Comparison of ENCODE assay signal across 8 cellular contexts in genomic region chr5:132414634-132415377, GRCh38. TPM values are rescaled to one million over a fixed set of nuclear protein-coding genes. Genes with fewer than 3 reads are reported as not detected.
DNase-seq lines count a peak whose midpoint lies in the region; ATAC-seq and TF ChIP-seq lines count a peak whose summit lies in the region.

No MANE protein-coding gene starts in this region.

- peak overlapping the region; percentile 96 for H3K27ac Mint-ChIP-seq in osteocyte (ENCODE audit: unreplicated experiment)

- H3K36me3 ChIP-seq in colonic mucosa: no peaks in the 10 kb centered on the region

- peaks cover 4% of the 10 kb centered on the region for H3K36me3 Mint-ChIP-seq in osteocyte (ENCODE audit: unreplicated experiment)

- peak; percentile 78 for DNase-seq in ELR (ENCODE audit: low read depth)
- peak; percentile 57 for DNase-seq in NB4 (ENCODE audit: low read depth)
- DNase-seq in colonic mucosa: no peak
- no peak for DNase-seq in osteocyte (ENCODE audit: extremely low spot score, unreplicated experiment)
- no peak for DNase-seq in mesenteric fat pad (ENCODE audit: low spot score)
- no peak for DNase-seq in NCI-H2171 (lab: John Stamatoyannopoulos, UW)

- intact Hi-C loops in colonic mucosa (cut with DNase I): loop anchor here (5.0 kb wide), 1 partner anchor 77 kb away; the partner anchor contains the start of gene IRF1

- H3K4me1 Mint-ChIP-seq in osteocyte (ENCODE audit: unreplicated experiment): peaks cover 82% of the 10 kb centered on the region

- H3K27me3 Mint-ChIP-seq in osteocyte (ENCODE audit: unreplicated experiment): no peaks in the 10 kb centered on the region

- H3K9ac ChIP-seq in colonic mucosa (ENCODE audit: low read depth in 2 of 2, low read length in 2 of 2): peak overlapping the region in 1 of 2 donors; percentile 36

- no peaks in the 10 kb centered on the region for H3K9me3 ChIP-seq in colonic mucosa

- TF ChIP-seq POLR2A in NB4 (IDR thresholded peaks at IDR 0.05; ENCODE audit: extremely low read depth, insufficient read length): no peak

- peaks cover 27% of the 10 kb centered on the region for H3K4me1 ChIP-seq in colonic mucosa

- peak overlapping the region; percentile 23 for H3K4me3 Mint-ChIP-seq in osteocyte (ENCODE audit: unreplicated experiment)

- peaks cover 6% of the 10 kb centered on the region for H3K9me3 Mint-ChIP-seq in osteocyte (ENCODE audit: unreplicated experiment)

- no peak for ATAC-seq in GM19324 (IDR thresholded peaks at IDR 0.05; ENCODE audit: low FRiP score, unreplicated experiment)
- no peak for ATAC-seq in GM18858 (IDR thresholded peaks at IDR 0.05; ENCODE audit: unreplicated experiment)

- no peak for TF ChIP-seq CTCF in NB4 (IDR thresholded peaks at IDR 0.05; ENCODE audit: low read depth, low read length)
- no peak for TF ChIP-seq CTCF in colonic mucosa (IDR thresholded peaks at IDR 0.05)
- TF ChIP-seq CTCF in osteocyte (IDR thresholded peaks at IDR 0.05): no peak

- H3K27ac ChIP-seq in colonic mucosa: peak overlapping the region; percentile 74

- no peaks in the 10 kb centered on the region for H3K27me3 ChIP-seq in colonic mucosa

- no peak overlapping the region for H3K4me3 ChIP-seq in NB4 (ENCODE audit: low read depth, low read length)
- H3K4me3 ChIP-seq in colonic mucosa: no peak overlapping the region

RNA-seq across cellular contexts. Expression of gene SLC22A5, which starts 45.3 kb away (rescaled TPM):
- 10 to 100 TPM; 26.0 to 38.6 TPM for total RNA-seq in colonic mucosa
- 6.7 and 9.1 TPM in 2 replicates for total RNA-seq in osteocyte
- 20.6 TPM for total RNA-seq in mesenteric fat pad

Comparison
In these comparisons a context has a peak if more than half of its experiments do, and no peak if none do; other contexts are left out.
1. DNase-seq: peak in ELR (single experiment) and NB4 (single experiment); none in colonic mucosa (single experiment), osteocyte (single experiment), mesenteric fat pad (single experiment) and NCI-H2171 (single experiment).